In genomic region chr1:25695066-25695990, GRCh38 we compare ENCODE assay signal across 8 cellular contexts.
DNase-seq lines count a peak whose midpoint lies in the region; ATAC-seq and TF ChIP-seq lines count a peak whose summit lies in the region.

No MANE protein-coding gene starts in this region.

- H3K9me3 ChIP-seq in Panc1 (ENCODE audit: control insufficient read depth, insufficient read depth, low read depth, low read length), result no peaks in the 10 kb centered on the region

- CTCF ChIA-PET in Panc1 (lab: Charles Lee), result no interaction called here

- DNase-seq in GM03348 (ENCODE audit: low spot score) (peak; percentile 88), Panc1 (ENCODE audit: low read depth, low spot score) (no peak), fibroblast of peridontal ligament (ENCODE audit: extremely low read depth) (peak; percentile 99), non-pigmented ciliary epithelial cell (ENCODE audit: low read depth) (peak; percentile 93), NCI-H510A treated with DMSO at 0.1 percent for 48 hours (lab: John Stamatoyannopoulos, UW) (no peak), globus pallidus (ENCODE audit: low spot score) (no peak)

- ATAC-seq in Panc1 (peak; percentile 33; the same call in 1 of the 2 replicates), GM19463 (IDR thresholded peaks at IDR 0.05; ENCODE audit: unreplicated experiment) (no peak), GM19395 (IDR thresholded peaks at IDR 0.05; ENCODE audit: unreplicated experiment) (no peak)

- no TSS peak for BruUV-seq in Panc1 (replicated peaks; lab: Mats Ljungman, UMichigan)

- TF ChIP-seq CTCF in Panc1 (IDR thresholded peaks at IDR 0.05), result no peak

- H3K27ac ChIP-seq in Panc1 (ENCODE audit: low read length), result no peak overlapping the region

- H3K27me3 ChIP-seq in Panc1 (ENCODE audit: control insufficient read depth, insufficient read depth, low read length), result no peaks in the 10 kb centered on the region

- H3K36me3 ChIP-seq in Panc1 (ENCODE audit: control insufficient read depth, insufficient read depth, low read length), result no peaks in the 10 kb centered on the region

- H3K4me3 ChIP-seq in Panc1 (ENCODE audit: low read depth in 2 of 2, low read length in 2 of 2), result no peak overlapping the region

- POLR2A ChIA-PET in Panc1 (lab: Charles Lee), result no interaction called here

- intact Hi-C loops in Panc1 (cut with micrococcal nuclease; ENCODE audit: unreplicated experiment), result no loop called here

- in situ Hi-C loops in Panc1 (cut with HindIII; ENCODE audit: low pct_unique_long_range_greater_than_20kb, low sequenced_read_pairs), result no loop called here

- H3K4me1 ChIP-seq in Panc1 (ENCODE audit: control insufficient read depth, insufficient read depth, low read length), result no peaks in the 10 kb centered on the region

Comparison
In these comparisons a context has a peak if more than half of its experiments do, and no peak if none do; other contexts are left out.
1. DNase-seq: peak in GM03348 (single experiment), fibroblast of peridontal ligament (single experiment) and non-pigmented ciliary epithelial cell (single experiment); none in Panc1 (single experiment), NCI-H510A treated with DMSO at 0.1 percent for 48 hours (single experiment) and globus pallidus (single experiment).